In the genomic region with DNA sequence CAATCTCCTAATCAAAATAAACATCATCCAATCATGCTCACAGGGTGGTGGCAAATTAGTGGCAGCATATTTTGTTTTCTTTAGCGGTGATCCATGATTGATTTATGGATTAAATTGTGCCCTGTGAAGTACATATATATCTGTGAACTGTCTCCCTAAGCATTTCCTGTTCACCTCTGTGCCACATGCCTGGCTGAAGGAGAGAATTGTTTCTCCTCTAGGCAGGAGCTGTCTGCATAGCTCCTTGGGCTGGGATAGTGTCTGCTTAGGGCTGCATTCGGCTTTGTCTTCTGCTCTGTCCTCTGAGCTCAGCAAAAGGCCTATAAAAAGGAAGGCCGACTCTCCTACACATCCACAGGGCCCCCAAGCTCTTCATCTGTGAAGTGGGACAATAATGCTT, we compare ENCODE assay signal across 6 cellular contexts.
DNase-seq lines count a peak whose midpoint lies in the region; ATAC-seq, FAIRE-seq and TF ChIP-seq lines count a peak whose summit lies in the region.
"Not testable (repeated sequence)": the region's sequence is repeated elsewhere in the genome, so short reads cannot be mapped to it uniquely, and the experiment has no call there.

No MANE protein-coding gene starts in this region.

- BruUV-seq in Calu3 (replicated peaks; lab: Mats Ljungman, UMichigan): TSS peak; percentile 15
- not testable (repeated sequence) for BruUV-seq in PC-9 (replicated peaks; lab: Mats Ljungman, UMichigan)

- H3K4me1 Mint-ChIP-seq in Calu3 (ENCODE audit: low read depth, unreplicated experiment); activated naive CD4-positive, alpha-beta T cell treated with anti-CD3 and anti-CD28 coated beads, Interleukin-2, amount 50 U/mL, for 24 hours: not testable (repeated sequence)

- not testable (repeated sequence) for H3K36me3 ChIP-seq in PC-9 (ENCODE audit: low read depth); keratinocyte (ENCODE audit: control insufficient read depth in 2 of 2, extremely low read depth in 1 of 2, insufficient read depth in 2 of 2, low read length in 2 of 2); mucosa of descending colon (ENCODE audit: low read depth); thyroid gland

- H3K9me3 Mint-ChIP-seq in Calu3 (ENCODE audit: low read depth, unreplicated experiment); activated naive CD4-positive, alpha-beta T cell treated with anti-CD3 and anti-CD28 coated beads, Interleukin-2, amount 50 U/mL, for 24 hours: not testable (repeated sequence)

- H3K79me2 ChIP-seq in PC-9 (ENCODE audit: low read depth); keratinocyte (ENCODE audit: control insufficient read depth, insufficient read depth, low read length): not testable (repeated sequence)

- peak; percentile 48 for FAIRE-seq in keratinocyte (lab: Jason Lieb, UNC)

- H3F3A ChIP-seq in PC-9 (ENCODE audit: insufficient read depth, low read depth): not testable (repeated sequence)

- H3K9me1 ChIP-seq in keratinocyte (ENCODE audit: control insufficient read depth, extremely low read depth, insufficient read depth, low read length): not testable (repeated sequence)

- not testable (repeated sequence) for H3K4me3 ChIP-seq in PC-9; keratinocyte (ENCODE audit: control insufficient read depth in 2 of 3, extremely low read depth in 1 of 3, insufficient read depth in 2 of 3, low read depth in 1 of 3, low read length in 3 of 3); mucosa of descending colon; thyroid gland (replicated peaks in 1 of 3)

- not testable (repeated sequence) for H3K9me2 ChIP-seq in PC-9 (ENCODE audit: insufficient read depth)

- not testable (repeated sequence) for H3K36me3 Mint-ChIP-seq in Calu3 (ENCODE audit: insufficient read depth, unreplicated experiment); activated naive CD4-positive, alpha-beta T cell treated with anti-CD3 and anti-CD28 coated beads, Interleukin-2, amount 50 U/mL, for 24 hours

- H3K9me3 ChIP-seq in PC-9 (ENCODE audit: insufficient read depth, low read depth); keratinocyte (ENCODE audit: control insufficient read depth, low read depth, low read length); mucosa of descending colon; thyroid gland: not testable (repeated sequence)

- H2AFZ ChIP-seq in PC-9; keratinocyte (ENCODE audit: control insufficient read depth, low read length): not testable (repeated sequence)

- not testable (repeated sequence) for H4K20me1 ChIP-seq in PC-9 (ENCODE audit: insufficient read depth); keratinocyte (ENCODE audit: control insufficient read depth, extremely low read depth, insufficient read depth, low read length)

- POLR2A ChIA-PET in PC-9 (lab: Charles Lee; ENCODE audit: unreplicated experiment): not testable (repeated sequence)

- H3K4me2 ChIP-seq in PC-9; keratinocyte (ENCODE audit: control insufficient read depth, extremely low read depth, insufficient read depth, low read depth, low read length): not testable (repeated sequence)

- intact Hi-C loops in Calu3 (cut with micrococcal nuclease; ENCODE audit: unreplicated experiment); PC-9 (cut with micrococcal nuclease; ENCODE audit: unreplicated experiment); mucosa of descending colon (cut with DNase I, micrococcal nuclease); thyroid gland (cut with DNase I): not testable (repeated sequence)

- CTCF ChIA-PET in Calu3 (lab: Charles Lee); PC-9 (lab: Charles Lee): not testable (repeated sequence)

- H3K27ac Mint-ChIP-seq in Calu3 (ENCODE audit: unreplicated experiment); activated naive CD4-positive, alpha-beta T cell treated with anti-CD3 and anti-CD28 coated beads, Interleukin-2, amount 50 U/mL, for 24 hours: not testable (repeated sequence)

- H3K9ac ChIP-seq in keratinocyte (ENCODE audit: control insufficient read depth, extremely low read depth, insufficient read depth, low read length): not testable (repeated sequence)

- H3K4me1 ChIP-seq in PC-9 (replicated peaks; ENCODE audit: insufficient read depth); keratinocyte (ENCODE audit: control insufficient read depth, extremely low read depth, insufficient read depth, low read length); mucosa of descending colon (ENCODE audit: low read depth): not testable (repeated sequence)
- H3K4me1 ChIP-seq in thyroid gland: peaks cover 7 to 13% of the 10 kb centered on the region in 2 donors

- peak; percentile 55 for ATAC-seq in mucosa of descending colon

- dilution Hi-C loops in keratinocyte (cut with MboI; ENCODE audit: extremely low pct_ligation_motif_present, low sequenced_read_pairs): not testable (repeated sequence)

- not testable (repeated sequence) for H3K27me3 ChIP-seq in PC-9 (ENCODE audit: insufficient read depth, low read depth); keratinocyte (ENCODE audit: control insufficient read depth, extremely low read depth, insufficient read depth, low read length); thyroid gland

- 83 to 100% methylated on average over 3 of the region's 3 CpGs for WGBS in thyroid gland, 2 donors

- not testable (repeated sequence) for TF ChIP-seq POLR2A in thyroid gland (IDR thresholded peaks at IDR 0.05)

- not testable (repeated sequence) for TF ChIP-seq CTCF in Calu3 (IDR thresholded peaks at IDR 0.05; ENCODE audit: unreplicated experiment); PC-9 (conservative IDR thresholded peaks at IDR 0.05); keratinocyte (optimal IDR thresholded peaks at IDR 0.05 in 1 of 3, IDR thresholded peaks at IDR 0.05 in 1 of 3, conservative IDR thresholded peaks at IDR 0.05 in 1 of 3; ENCODE audit: extremely low read depth in 1 of 3, insufficient read depth in 2 of 3, low read length in 3 of 3); mucosa of descending colon (IDR thresholded peaks at IDR 0.05); thyroid gland (IDR thresholded peaks at IDR 0.05)

- not testable (repeated sequence) for H3K4me3 Mint-ChIP-seq in Calu3 (ENCODE audit: low read depth, unreplicated experiment)
- H3K4me3 Mint-ChIP-seq in activated naive CD4-positive, alpha-beta T cell treated with anti-CD3 and anti-CD28 coated beads, Interleukin-2, amount 50 U/mL, for 24 hours: peak overlapping the region; percentile 23

- not testable (repeated sequence) for DNase-seq in Calu3; PC-9; keratinocyte (ENCODE audit: low read depth, low spot score); mucosa of descending colon; thyroid gland

- not testable (repeated sequence) for H3K27me3 Mint-ChIP-seq in Calu3 (ENCODE audit: unreplicated experiment); activated naive CD4-positive, alpha-beta T cell treated with anti-CD3 and anti-CD28 coated beads, Interleukin-2, amount 50 U/mL, for 24 hours

- H3K27ac ChIP-seq in PC-9 (peak overlapping the region; percentile 47; the same call in 1 of the 2 replicates), thyroid gland (peak overlapping the region in 2 of 3 donors; percentile 58 to 63)
- not testable (repeated sequence) for H3K27ac ChIP-seq in keratinocyte (ENCODE audit: control insufficient read depth, insufficient read depth, low read length)
